Comparison of ENCODE assay signal across 21 cellular contexts in genomic region chr6:106981901-106982300, GRCh38. TPM values are rescaled to one million over a fixed set of nuclear protein-coding genes. Genes with fewer than 3 reads are reported as not detected.
DNase-seq lines count a peak whose midpoint lies in the region; ATAC-seq and TF ChIP-seq lines count a peak whose summit lies in the region.
"Had no signal": no experiment of that assay in that cellular context is flagged by ENCODE, and none has a peak within 500 bp of the region (broad histone marks: within the 10 kb centered on the region; RNA-seq: fewer than 3 reads in every experiment).

No MANE protein-coding gene starts in this region.

- CTCF ChIA-PET in PC-3 (lab: Charles Lee): no interaction called here

- no peak overlapping the region for H3K4me3 ChIP-seq in GM23248
- no peak overlapping the region for H3K4me3 ChIP-seq in adipocyte (ENCODE audit: low read length)
- H3K4me3 ChIP-seq in PC-3 (ENCODE audit: low read length): no peak overlapping the region
- no peak overlapping the region for H3K4me3 ChIP-seq in Peyer's patch

- peak; percentile 42 for DNase-seq in AG09319 (ENCODE audit: extremely low read depth, low read depth)
- DNase-seq in GM23248: peak; percentile 39
- peak; percentile 83 for DNase-seq in adipocyte (ENCODE audit: low read depth)
- DNase-seq in fibroblast of the conjunctiva (ENCODE audit: low read depth): peak; percentile 64
- DNase-seq in PC-3: no peak
- no peak for DNase-seq in Peyer's patch
- DNase-seq: Caco-2; CD4-positive, CD25-positive, alpha-beta regulatory T cell; GF-D8; H7; Karpas-422; NCI-H1092 treated with DMSO at 0.1 percent for 48 hours; NCI-H146; NCI-H2029 treated with DMSO at 0.1 percent for 48 hours; NCI-H2171; NCI-H446; NCI-H748 treated with DMSO at 0.1 percent for 48 hours; NK-92 treated with Interleukin-12 subunit alpha and Interleukin-12 subunit beta, amount 100 ng/mL, for 24 hours; SHP77 had no signal

- H3K9me2 ChIP-seq in GM23248 (ENCODE audit: insufficient read depth) (no peaks in the 10 kb centered on the region), PC-3 (replicated peaks; ENCODE audit: low read length) (no peaks in the 10 kb centered on the region)

- WGBS in GM23248 (ENCODE audit: low coverage in 1 of 2, low lambda C conversion rate in 2 of 2, missing lambda C conversion rate in 2 of 2), 2 experiments: 0 to 3% methylated on average over 4 of the region's 4 CpGs

- H3K27ac ChIP-seq in GM23248 (no peak overlapping the region), PC-3 (ENCODE audit: low read length) (no peak overlapping the region), Peyer's patch (no peak overlapping the region)

- H3K79me2 ChIP-seq in GM23248 (ENCODE audit: insufficient read depth) (no peaks in the 10 kb centered on the region), PC-3 (ENCODE audit: low read length) (no peaks in the 10 kb centered on the region)

- H3K4me1 ChIP-seq in GM23248 (ENCODE audit: insufficient read depth) (no peaks in the 10 kb centered on the region), adipocyte (ENCODE audit: control insufficient read depth, insufficient read depth, low read length) (no peaks in the 10 kb centered on the region), PC-3 (ENCODE audit: insufficient read depth, low read length) (no peaks in the 10 kb centered on the region), Peyer's patch (no peaks in the 10 kb centered on the region)
- H3K4me1 ChIP-seq: Caco-2 had no signal

- H3K9me3 ChIP-seq in GM23248 (ENCODE audit: low read depth) (no peaks in the 10 kb centered on the region), adipocyte (ENCODE audit: control insufficient read depth, low read length) (no peaks in the 10 kb centered on the region), PC-3 (ENCODE audit: low read length) (no peaks in the 10 kb centered on the region), Peyer's patch (no peaks in the 10 kb centered on the region)
- H3K9me3 ChIP-seq: Caco-2 had no signal

- ATAC-seq in PC-3 (no peak), HG02938 (IDR thresholded peaks at IDR 0.05; ENCODE audit: unreplicated experiment) (no peak), GM19467 (IDR thresholded peaks at IDR 0.05; ENCODE audit: unreplicated experiment) (no peak)

- peaks cover 7% of the 10 kb centered on the region; the same call in 1 of the 2 replicates for H3K27me3 ChIP-seq in GM23248 (replicated peaks; ENCODE audit: insufficient read depth)
- peaks cover 19% of the 10 kb centered on the region for H3K27me3 ChIP-seq in adipocyte (replicated peaks; ENCODE audit: control insufficient read depth, insufficient read depth, low read length)
- no peaks in the 10 kb centered on the region for H3K27me3 ChIP-seq in PC-3 (ENCODE audit: low read length)
- H3K27me3 ChIP-seq in Peyer's patch: no peaks in the 10 kb centered on the region

- H2AFZ ChIP-seq in GM23248: no peak overlapping the region
- H2AFZ ChIP-seq in PC-3 (ENCODE audit: low read length): no peak overlapping the region

- intact Hi-C loops in PC-3 (cut with micrococcal nuclease): no loop called here

- POLR2A ChIA-PET in PC-3 (lab: Charles Lee; ENCODE audit: unreplicated experiment): no interaction called here

- no peaks in the 10 kb centered on the region for H3F3A ChIP-seq in GM23248 (ENCODE audit: insufficient read depth)
- H3F3A ChIP-seq in PC-3 (ENCODE audit: low read length, unreplicated experiment): no peaks in the 10 kb centered on the region

- TF ChIP-seq CTCF in AG09319 (IDR thresholded peaks at IDR 0.05; ENCODE audit: low read depth, low read length) (no peak), PC-3 (conservative IDR thresholded peaks at IDR 0.05; ENCODE audit: low read depth, low read length) (no peak), Peyer's patch (IDR thresholded peaks at IDR 0.05) (no peak)

- H3K9ac ChIP-seq in GM23248 (no peak overlapping the region), adipocyte (ENCODE audit: low read length) (no peak overlapping the region), PC-3 (ENCODE audit: low read length) (no peak overlapping the region)

- in situ Hi-C loops in GM23248 (cut with MboI): loop anchor here (10.0 kb wide), 3 partner anchors 417 to 637 kb away; no protein-coding TSS in a partner anchor

- BruUV-seq in PC-3 (replicated peaks; lab: Mats Ljungman, UMichigan): no TSS peak

- no peak overlapping the region for H3K4me2 ChIP-seq in GM23248 (ENCODE audit: unreplicated experiment)
- no peak overlapping the region for H3K4me2 ChIP-seq in PC-3 (ENCODE audit: low read length)

- H3K36me3 ChIP-seq in GM23248 (ENCODE audit: low read depth) (no peaks in the 10 kb centered on the region), adipocyte (ENCODE audit: control insufficient read depth, insufficient read depth, low read length, severe bottlenecking) (no peaks in the 10 kb centered on the region), PC-3 (ENCODE audit: low read depth, low read length) (no peaks in the 10 kb centered on the region), Peyer's patch (no peaks in the 10 kb centered on the region)

- no peak for TF ChIP-seq POLR2A in Peyer's patch (IDR thresholded peaks at IDR 0.05)

- H4K20me1 ChIP-seq in GM23248 (ENCODE audit: insufficient read depth) (no peaks in the 10 kb centered on the region), PC-3 (ENCODE audit: low read length) (no peaks in the 10 kb centered on the region)

RNA-seq across cellular contexts. Expression of gene CD24, which starts 7.4 kb away (rescaled TPM):
- total RNA-seq in GM23248 (2014; rRNA removed; shearing (Covaris generic)): 1.4 and 2.8 TPM in 2 replicates
- polyA plus RNA-seq in GM23248 (2016; fragmentation: Nextera tagmentation; extraction: Ambion mirVana): 0.54 and 0.82 TPM in 2 replicates
- total RNA-seq in PC-3 (2014; rRNA removed) (117 and 125 TPM in 2 replicates), Peyer's patch (100 to 1,000 TPM in 1 of 4 donors, 10 to 100 TPM in 3; 38.9 to 119 (median 68.9) TPM)

RNA-seq across cellular contexts. Expression of gene MTRES1, which starts 46.1 kb away (rescaled TPM):
- 20.9 and 30.4 TPM in 2 replicates for total RNA-seq in GM23248 (2014; rRNA removed; shearing (Covaris generic))
- 40.4 and 42.5 TPM in 2 replicates for polyA plus RNA-seq in GM23248 (2016; fragmentation: Nextera tagmentation; extraction: Ambion mirVana)
- total RNA-seq in PC-3 (2014; rRNA removed): 11.3 and 13.2 TPM in 2 replicates
- total RNA-seq in Peyer's patch: 10 to 100 TPM; 22.8 to 34.7 (median 31.3) TPM

Comparison
In these comparisons a context has a peak if more than half of its experiments do, and no peak if none do; other contexts are left out.
1. DNase-seq: peak in AG09319 (single experiment), GM23248 (single experiment), adipocyte (single experiment) and fibroblast of the conjunctiva (single experiment); none in PC-3 (single experiment) and Peyer's patch (0 of 3).
2. RNA of gene CD24, which starts 7.4 kb away (total RNA-seq): 117 to 125 TPM in PC-3 and 38.9 to 119 TPM in Peyer's patch; 1.4 to 2.8 TPM in GM23248; every median in the first group is over 10 times any median in the second.